ENCODE assay signal across 9 cellular contexts in genomic region chr10:110010076-110011069, GRCh38. TPM values are rescaled to one million over a fixed set of nuclear protein-coding genes. Genes with fewer than 3 reads are reported as not detected.
A peak's percentile ranks its signal among the peaks of the same experiment; 100 is the strongest.
DNase-seq lines count a peak whose midpoint lies in the region; ATAC-seq, FAIRE-seq and TF ChIP-seq lines count a peak whose summit lies in the region.
"Had no signal": no experiment of that assay in that cellular context is flagged by ENCODE, and none has a peak within 500 bp of the region (broad histone marks: within the 10 kb centered on the region; RNA-seq: fewer than 3 reads in every experiment).

No MANE protein-coding gene starts in this region.

- no peak overlapping the region for H3K56ac ChIP-seq in H1 (replicated peaks; ENCODE audit: insufficient read length, low read depth, low read length)

- peaks cover 17% of the 10 kb centered on the region for H3K23me2 ChIP-seq in H1 (ENCODE audit: low read depth, low read length)

- no peak overlapping the region for H3K27ac ChIP-seq in H1 (ENCODE audit: low read depth, low read length)
- H3K27ac ChIP-seq: SJCRH30 had no signal

- no peak overlapping the region for H2BK12ac ChIP-seq in H1 (ENCODE audit: low read depth, low read length)

- H3K23ac ChIP-seq in H1 (ENCODE audit: insufficient read length): no peak overlapping the region

- no peak overlapping the region for H3K18ac ChIP-seq in H1 (ENCODE audit: extremely low read depth, low read length)

- H3K9ac ChIP-seq in H1 (replicated peaks in 1 of 4; ENCODE audit: extremely low read depth in 1 of 4, low read depth in 3 of 4, low read length in 3 of 4): peak overlapping the region in 1 of 4 experiments; percentile 10; a peak in 1 of 7 replicates

- H3K9me3 ChIP-seq in H1 (ENCODE audit: insufficient read depth in 2 of 2, low read depth in 1 of 2, low read length in 1 of 2): no peaks in the 10 kb centered on the region
- H3K9me3 ChIP-seq: SJCRH30 had no signal

- H3K79me1 ChIP-seq in H1 (ENCODE audit: low read depth, low read length): no peaks in the 10 kb centered on the region; the same call in 1 of the 2 replicates

- TF ChIP-seq CTCF in H1 (IDR thresholded peaks at IDR 0.05; ENCODE audit: control extremely low read depth in 1 of 3, insufficient read depth in 1 of 3, low read depth in 1 of 3, low read length in 3 of 3): no peak

- ATAC-seq in GM18498 (IDR thresholded peaks at IDR 0.05; ENCODE audit: unreplicated experiment): peak; percentile 29
- ATAC-seq in HG02763 (IDR thresholded peaks at IDR 0.05; ENCODE audit: unreplicated experiment): peak; percentile 24

- H3K4me1 ChIP-seq in H1 (replicated peaks in 1 of 4; ENCODE audit: control insufficient read depth in 3 of 4, insufficient read depth in 4 of 4, low read length in 3 of 4): peaks cover 5 to 25% (median 16%) of the 10 kb centered on the region in 4 experiments

- no peaks in the 10 kb centered on the region for H3K27me3 ChIP-seq in H1 (replicated peaks in 1 of 4; ENCODE audit: control insufficient read depth in 3 of 4, extremely low read depth in 1 of 4, insufficient read depth in 3 of 4, low read length in 3 of 4)
- H3K27me3 ChIP-seq: SJCRH30 had no signal

- H2BK15ac ChIP-seq in H1 (ENCODE audit: low read length): no peak overlapping the region; the same call in 1 of the 2 replicates

- H2AK5ac ChIP-seq in H1 (ENCODE audit: low read depth, low read length): no peak overlapping the region

- TF ChIP-seq RAD21 in H1 (IDR thresholded peaks at IDR 0.05 in 1 of 2, conservative IDR thresholded peaks at IDR 0.05 in 1 of 2; ENCODE audit: low read depth in 2 of 2, low read length in 2 of 2): no peak

- H3K4me3 ChIP-seq in H1 (ENCODE audit: extremely low read depth in 1 of 4, insufficient read depth in 2 of 4, low read depth in 3 of 4, low read length in 4 of 4): peak overlapping the region in 1 of 4 experiments; percentile 90; a peak in 2 of 8 replicates
- H3K4me3 ChIP-seq: SJCRH30 had no signal

- no peak for FAIRE-seq in H1 (lab: Jason Lieb, UNC)

- DNase-seq in T-helper 9 cell (peak; percentile 28), H1 (ENCODE audit: low read depth in 1 of 2, low spot score in 2 of 2) (no peak), inferior parietal cortex (ENCODE audit: extremely low spot score) (no peak), NCI-H774 (lab: John Stamatoyannopoulos, UW) (no peak), GOT3 (lab: John Stamatoyannopoulos, UW) (no peak)
- peak; percentile 13 for DNase-seq in stimulated activated CD8-positive, alpha-beta memory T cell treated with anti-CD3 and anti-CD28 coated beads, Interleukin-15, amount 100 ng/mL, for 1 hour (ENCODE audit: low read depth)

- H4K20me1 ChIP-seq in H1 (replicated peaks in 1 of 2; ENCODE audit: control insufficient read depth in 1 of 2, insufficient read depth in 2 of 2, low read length in 2 of 2): peaks cover 0 to 2% of the 10 kb centered on the region in 2 experiments

- H2BK20ac ChIP-seq in H1 (ENCODE audit: low read length): no peak overlapping the region

- CTCF ChIA-PET in H1 (lab: Charles Lee; ENCODE audit: partially characterized antibody): interaction anchor here (0.9 to 5.4 kb wide), 8 partner anchors 10 to 196 kb away, joined by 3 to 34 read pairs (median 4); no protein-coding TSS in a partner anchor

- H3K4ac ChIP-seq in H1 (replicated peaks; ENCODE audit: insufficient read length, low read depth, low read length): no peak overlapping the region

- no peak for TF ChIP-seq POLR2A in H1 (IDR thresholded peaks at IDR 0.05; ENCODE audit: control extremely low read depth in 1 of 2, low read depth in 2 of 2, low read length in 2 of 2)

- no peak overlapping the region for H4K91ac ChIP-seq in H1 (replicated peaks; ENCODE audit: insufficient read length, low read length)

- H2BK5ac ChIP-seq in H1 (ENCODE audit: low read depth, low read length): no peak overlapping the region

- WGBS in H1 (ENCODE audit: extremely low coverage in 1 of 2, insufficient coverage in 1 of 2, insufficient read length in 1 of 2, insufficient replicate concordance in 2 of 2, low coverage in 1 of 2, low lambda C conversion rate in 2 of 2, missing lambda C conversion rate in 1 of 2), 2 experiments: 78% methylated on average over 4 of the region's 4 CpGs; no CpG with 5 or more reads in 1 of the 2 experiments

- POLR2A ChIA-PET in H1 (lab: Charles Lee; ENCODE audit: partially characterized antibody): interaction anchor here (0.8 kb wide), 1 partner anchor 12 kb away, joined by 3 read pairs; no protein-coding TSS in a partner anchor

- H3K14ac ChIP-seq in H1 (ENCODE audit: insufficient read length): no peak overlapping the region

- TF ChIP-seq EP300 in H1 (IDR thresholded peaks at IDR 0.05; ENCODE audit: borderline replicate concordance in 1 of 2, low read depth in 2 of 2, low read length in 2 of 2): no peak

- peak overlapping the region; percentile 36 to 79; a peak in 2 of 4 replicates for H3K4me2 ChIP-seq in H1 (ENCODE audit: insufficient read depth in 1 of 2, low read depth in 2 of 2, low read length in 2 of 2)

- peaks cover 12 to 67% of the 10 kb centered on the region in 2 experiments; a peak in 3 of 4 replicates for H3K79me2 ChIP-seq in H1 (ENCODE audit: control insufficient read depth in 1 of 2, insufficient read depth in 2 of 2, low read length in 2 of 2)

- H4K5ac ChIP-seq in H1 (ENCODE audit: insufficient read length, low read depth, low read length): no peak overlapping the region

- H4K8ac ChIP-seq in H1 (ENCODE audit: extremely low read depth, insufficient read depth, low read length): no peak overlapping the region

- H2BK120ac ChIP-seq in H1 (replicated peaks; ENCODE audit: low read depth, low read length): no peak overlapping the region

- no peak overlapping the region for H2AFZ ChIP-seq in H1 (ENCODE audit: low read length)

- H3K36me3 ChIP-seq in H1 (ENCODE audit: control insufficient read depth in 2 of 4, insufficient read depth in 4 of 4, low read length in 3 of 4): no peaks in the 10 kb centered on the region
- H3K36me3 ChIP-seq: SJCRH30 had no signal

TF ChIP-seq in H1, 55 proteins besides CTCF, POLR2A, EP300 and RAD21:
- TF ChIP-seq HDAC2 (IDR thresholded peaks at IDR 0.05; ENCODE audit: borderline replicate concordance in 1 of 2, low read depth in 2 of 2, low read length in 2 of 2) (no peak), RFX5 (IDR thresholded peaks at IDR 0.05; ENCODE audit: borderline replicate concordance, low read depth, low read length) (no peak)
TF ChIP-seq in H1: peak in this region for 0.

RNA-seq across cellular contexts. Expression of gene ADD3, which starts 2.6 kb away (rescaled TPM):
- total RNA-seq in H1 (2021; fragmentation: NEBNext Ultra II Directional; extraction: Animal tissue kit (Norgen Biotek cat#: 25700)): 78.9 and 85.6 TPM in 2 replicates
- 27.7 and 44.7 TPM in 2 replicates for polyA plus RNA-seq in H1 (2011; rRNA removed)
- polyA plus RNA-seq in H1 (2011; cell fraction: cytosol; rRNA removed): 65.9 TPM
- 51.3 TPM for polyA plus RNA-seq in H1 (2011; cell fraction: nucleus; rRNA removed)
- 59.0 to 96.4 TPM (median 79.4 TPM) in 4 replicates for polyA plus RNA-seq in H1 (2012, experiment 1 of 2)
- 6.1 TPM for polyA plus RNA-seq in H1 (2012, experiment 2 of 2)
- polyA plus RNA-seq in H1 (2013, experiment 1 of 2): 58.1 TPM
- 51.8 TPM for polyA plus RNA-seq in H1 (2013, experiment 2 of 2)
- polyA minus RNA-seq in H1 (2011; rRNA and poly(A)+ RNA removed): 122 and 195 TPM in 2 replicates
- polyA minus RNA-seq in H1 (2011; cell fraction: cytosol; rRNA and poly(A)+ RNA removed): 80.9 TPM
- polyA minus RNA-seq in H1 (2011; cell fraction: nucleus; rRNA and poly(A)+ RNA removed): 181 TPM

Comparison
In these comparisons a context has a peak if more than half of its experiments do, and no peak if none do; other contexts are left out.
1. DNase-seq: peak in T-helper 9 cell (single experiment) and stimulated activated CD8-positive, alpha-beta memory T cell treated with anti-CD3 and anti-CD28 coated beads, Interleukin-15, amount 100 ng/mL, for 1 hour (single experiment); none in H1 (0 of 2), inferior parietal cortex (single experiment), NCI-H774 (single experiment) and GOT3 (single experiment).